Comparison of ENCODE assay signal across 1 cellular context in genomic region chr7:30504347-30505173, GRCh38.
TF ChIP-seq lines count a peak whose summit lies in the region.

GGCT (minus strand) TSS chr7:30504829; CDS start chr7:30504709, 120 bp downstream.

TF ChIP-seq in HepG2, 621 proteins besides CTCF, POLR2A, EP300 and RAD21 (continued from another document and continues in another):
- 0 out of 2 replicates have a peak, but pooled peaks have one; percentile 13 for TF ChIP-seq ZNF362 (CRISPR knock-in tag; IDR thresholded peaks at IDR 0.05; ENCODE audit: borderline replicate concordance)
- no peak for TF ChIP-seq SMARCC2 (IDR thresholded peaks at IDR 0.05)
- 0 out of 2 replicates have a peak, but pooled peaks have one; percentile 55 for TF ChIP-seq ZNF709 (CRISPR knock-in tag; IDR thresholded peaks at IDR 0.05)
- TF ChIP-seq KMT2B (CRISPR knock-in tag; IDR thresholded peaks at IDR 0.05), result peak; percentile 88
- TF ChIP-seq ZNF687 (CRISPR knock-in tag; IDR thresholded peaks at IDR 0.05), result peak; percentile 92
- peak; percentile 90; the same call in 1 of the 2 replicates for TF ChIP-seq ZNF430 (CRISPR knock-in tag; IDR thresholded peaks at IDR 0.05)
- no peak for TF ChIP-seq BRCA1 (CRISPR knock-in tag; IDR thresholded peaks at IDR 0.05)
- TF ChIP-seq AHDC1 (CRISPR knock-in tag; IDR thresholded peaks at IDR 0.05; ENCODE audit: borderline replicate concordance), result no peak
- TF ChIP-seq ZNF761 (CRISPR knock-in tag; conservative IDR thresholded peaks at IDR 0.05), result peak; percentile 87
- TF ChIP-seq ZNF569 (CRISPR knock-in tag; IDR thresholded peaks at IDR 0.05; ENCODE audit: borderline replicate concordance), result no peak
- TF ChIP-seq TFAP4 (IDR thresholded peaks at IDR 0.05; ENCODE audit: borderline replicate concordance, low read depth), result no peak
- TF ChIP-seq CSRNP2 (CRISPR knock-in tag; conservative IDR thresholded peaks at IDR 0.05; ENCODE audit: low read depth), result no peak
- TF ChIP-seq TAF15 (IDR thresholded peaks at IDR 0.05; ENCODE audit: low read depth, low read length, poor library complexity, severe bottlenecking), result no peak
- TF ChIP-seq SALL2 (CRISPR knock-in tag; IDR thresholded peaks at IDR 0.05), result no peak
- TF ChIP-seq ZNF253 (CRISPR knock-in tag; IDR thresholded peaks at IDR 0.05; ENCODE audit: borderline replicate concordance), result no peak; the same call in 1 of the 2 replicates
- no peak for TF ChIP-seq MBNL3 (CRISPR knock-in tag; conservative IDR thresholded peaks at IDR 0.05)
- TF ChIP-seq KLF6 (CRISPR knock-in tag; IDR thresholded peaks at IDR 0.05), result no peak; the same call in 1 of the 2 replicates
- peak; percentile 11; the same call in 1 of the 2 replicates for TF ChIP-seq SAFB2 (CRISPR knock-in tag; IDR thresholded peaks at IDR 0.05; ENCODE audit: borderline replicate concordance, low read depth)
- TF ChIP-seq NR2F1 (CRISPR knock-in tag; IDR thresholded peaks at IDR 0.05), result no peak
- no peak for TF ChIP-seq GLMP (CRISPR knock-in tag; IDR thresholded peaks at IDR 0.05; ENCODE audit: borderline replicate concordance)
- peak; percentile 28 for TF ChIP-seq DZIP1 (CRISPR knock-in tag; IDR thresholded peaks at IDR 0.05)
- no peak for TF ChIP-seq BCLAF1 (IDR thresholded peaks at IDR 0.05)
- TF ChIP-seq RFX5 (IDR thresholded peaks at IDR 0.05; ENCODE audit: low read depth, low read length), result peak; percentile 37; the same call in 1 of the 2 replicates
- 0 out of 2 replicates have a peak, but pooled peaks have one; percentile 20 for TF ChIP-seq GATA4 (IDR thresholded peaks at IDR 0.05; ENCODE audit: borderline replicate concordance, low read depth)
- TF ChIP-seq ZNF850 (CRISPR knock-in tag; conservative IDR thresholded peaks at IDR 0.05), result no peak
- TF ChIP-seq ZNF44 (CRISPR knock-in tag; IDR thresholded peaks at IDR 0.05), result no peak
- no peak for TF ChIP-seq RFXAP (CRISPR knock-in tag; IDR thresholded peaks at IDR 0.05; ENCODE audit: borderline replicate concordance)
- TF ChIP-seq ESRRA (CRISPR knock-in tag; IDR thresholded peaks at IDR 0.05; ENCODE audit: low read depth), result 0 out of 2 replicates have a peak, but pooled peaks have one; percentile 16
- no peak for TF ChIP-seq ZBTB8A (CRISPR knock-in tag; IDR thresholded peaks at IDR 0.05; ENCODE audit: borderline replicate concordance, low read depth)
- peak; percentile 61; the same call in 1 of the 2 replicates for TF ChIP-seq ZNF710 (CRISPR knock-in tag; IDR thresholded peaks at IDR 0.05; ENCODE audit: borderline replicate concordance)
